In genomic region chr7:75866497-75867389, GRCh38 we compare ENCODE assay signal across 9 cellular contexts. TPM values are rescaled to one million over a fixed set of nuclear protein-coding genes. Genes with fewer than 3 reads are reported as not detected.
DNase-seq lines count a peak whose midpoint lies in the region; ATAC-seq and TF ChIP-seq lines count a peak whose summit lies in the region.
"Had no signal": no experiment of that assay in that cellular context is flagged by ENCODE, and none has a peak within 500 bp of the region (broad histone marks: within the 10 kb centered on the region; RNA-seq: fewer than 3 reads in every experiment).

No MANE protein-coding gene starts in this region.

- no peak overlapping the region for H2AFZ ChIP-seq in neural cell (ENCODE audit: low read depth, low read length)

- no peak overlapping the region for H3K27ac Mint-ChIP-seq in activated T-helper 17 cell treated with anti-CD3 and anti-CD28 coated beads, Interleukin-2, amount 50 U/mL, for 72 hours
- H3K27ac Mint-ChIP-seq: T-helper 1 cell treated with Interleukin-12 subunit alpha and Interleukin-12 subunit beta and Interleukin-4 antibody, amounts not matched to agents 30 μg/mL and 1 μg/mL, for 36 hours had no signal

- no peak overlapping the region for H3K4me3 Mint-ChIP-seq in activated T-helper 17 cell treated with anti-CD3 and anti-CD28 coated beads, Interleukin-2, amount 50 U/mL, for 72 hours
- H3K4me3 Mint-ChIP-seq: T-helper 1 cell treated with Interleukin-12 subunit alpha and Interleukin-12 subunit beta and Interleukin-4 antibody, amounts not matched to agents 30 μg/mL and 1 μg/mL, for 36 hours had no signal

- H3K36me3 ChIP-seq in NT2/D1 (ENCODE audit: insufficient read depth, insufficient read length, low read length) (no peaks in the 10 kb centered on the region), neural cell (ENCODE audit: insufficient read depth, low read length) (no peaks in the 10 kb centered on the region)

- TF ChIP-seq RAD21 in neural cell (conservative IDR thresholded peaks at IDR 0.05) = peak; percentile 61

- H3K9me2 ChIP-seq in neural cell (ENCODE audit: insufficient read depth, low read length) = no peaks in the 10 kb centered on the region

- no peaks in the 10 kb centered on the region for H3K79me2 ChIP-seq in neural cell (replicated peaks; ENCODE audit: insufficient read depth, low read length)

- H3K27me3 ChIP-seq in NT2/D1 (ENCODE audit: insufficient read depth, insufficient read length) (no peaks in the 10 kb centered on the region), neural cell (ENCODE audit: insufficient read depth, low read depth, low read length) (no peaks in the 10 kb centered on the region)

- H3K27me3 Mint-ChIP-seq in activated T-helper 17 cell treated with anti-CD3 and anti-CD28 coated beads, Interleukin-2, amount 50 U/mL, for 72 hours = peaks cover 6% of the 10 kb centered on the region

- peaks cover 3% of the 10 kb centered on the region for H3K4me1 ChIP-seq in NT2/D1 (ENCODE audit: insufficient read depth, insufficient read length)

- no peak overlapping the region for H3K27ac ChIP-seq in neural cell (ENCODE audit: low read length)

- no peaks in the 10 kb centered on the region for H3K36me3 Mint-ChIP-seq in activated T-helper 17 cell treated with anti-CD3 and anti-CD28 coated beads, Interleukin-2, amount 50 U/mL, for 72 hours (ENCODE audit: low read depth)

- ATAC-seq in activated T-helper 17 cell treated with anti-CD3 and anti-CD28 coated beads, Interleukin-2, amount 50 U/mL, for 72 hours (replicated peaks) = peak; percentile 55
- no peak for ATAC-seq in GM19035 (IDR thresholded peaks at IDR 0.05; ENCODE audit: unreplicated experiment)

- no peaks in the 10 kb centered on the region for H4K20me1 ChIP-seq in neural cell (ENCODE audit: insufficient read depth)

- H3K9me3 Mint-ChIP-seq in activated T-helper 17 cell treated with anti-CD3 and anti-CD28 coated beads, Interleukin-2, amount 50 U/mL, for 72 hours = no peaks in the 10 kb centered on the region
- H3K9me3 Mint-ChIP-seq: T-helper 1 cell treated with Interleukin-12 subunit alpha and Interleukin-12 subunit beta and Interleukin-4 antibody, amounts not matched to agents 30 μg/mL and 1 μg/mL, for 36 hours had no signal

- H3K9me3 ChIP-seq in NT2/D1 (ENCODE audit: insufficient read depth, low read length) = no peaks in the 10 kb centered on the region
- no peaks in the 10 kb centered on the region for H3K9me3 ChIP-seq in neural cell (ENCODE audit: low read length)

- DNase-seq in DMS114 treated with DMSO at 0.1 percent for 48 hours (lab: John Stamatoyannopoulos, UW; ENCODE audit: unreplicated experiment) (peak; percentile 40), HT-29 (ENCODE audit: low spot score) (peak; percentile 71), NT2/D1 (ENCODE audit: low read depth, low spot score) (peak; percentile 64), fibroblast of pulmonary artery (ENCODE audit: low read depth) (peak; percentile 80), kidney glomerular epithelial cell (lab: John Stamatoyannopoulos, UW) (no peak)

- H3K9ac ChIP-seq in NT2/D1 (ENCODE audit: insufficient read length, low read depth) = no peak overlapping the region
- no peak overlapping the region for H3K9ac ChIP-seq in neural cell (ENCODE audit: low read length)

- H3K4me2 ChIP-seq in neural cell (ENCODE audit: low read length) = no peak overlapping the region

- H3K4me1 Mint-ChIP-seq in activated T-helper 17 cell treated with anti-CD3 and anti-CD28 coated beads, Interleukin-2, amount 50 U/mL, for 72 hours = peaks cover 8% of the 10 kb centered on the region

- TF ChIP-seq EP300 in neural cell (conservative IDR thresholded peaks at IDR 0.05; ENCODE audit: poor library complexity, severe bottlenecking) = no peak

- H3F3A ChIP-seq in neural cell (ENCODE audit: insufficient read depth, low read length, poor library complexity, severe bottlenecking) = no peaks in the 10 kb centered on the region

- H3K4me3 ChIP-seq in NT2/D1 (ENCODE audit: insufficient read length, low read depth) (no peak overlapping the region), fibroblast of pulmonary artery (replicated peaks; ENCODE audit: low read depth, low read length) (no peak overlapping the region), neural cell (ENCODE audit: low read length) (no peak overlapping the region)

- TF ChIP-seq CTCF in fibroblast of pulmonary artery (IDR thresholded peaks at IDR 0.05; ENCODE audit: low read length, missing control alignments) (peak; percentile 99), neural cell (IDR thresholded peaks at IDR 0.05; ENCODE audit: poor library complexity, severe bottlenecking) (peak; percentile 56)

TF ChIP-seq in neural cell, 6 proteins besides CTCF, POLR2A, EP300 and RAD21:
- no peak for TF ChIP-seq TAF1 (IDR thresholded peaks at IDR 0.05; ENCODE audit: low read depth)
- TF ChIP-seq EZH2 (IDR thresholded peaks at IDR 0.05; ENCODE audit: borderline replicate concordance, insufficient read depth, low read length, poor library complexity, severe bottlenecking) = no peak
- no peak for TF ChIP-seq POLR2AphosphoS5 (IDR thresholded peaks at IDR 0.05)
- peak; percentile 69 for TF ChIP-seq SMC3 (conservative IDR thresholded peaks at IDR 0.05; ENCODE audit: poor library complexity)
- no peak for TF ChIP-seq MXI1 (conservative IDR thresholded peaks at IDR 0.05; ENCODE audit: poor library complexity, severe bottlenecking)
- TF ChIP-seq REST (IDR thresholded peaks at IDR 0.05; ENCODE audit: borderline replicate concordance) = no peak

RNA-seq across cellular contexts. Expression of gene RHBDD2, which starts 12.1 kb away (rescaled TPM):
- total RNA-seq in HT-29 (2014; rRNA removed; shearing (Covaris generic)) = 53.8 and 58.7 TPM in 2 replicates
- total RNA-seq in activated T-helper 17 cell treated with anti-CD3 and anti-CD28 coated beads, Interleukin-2, amount 50 U/mL, for 72 hours = 10 to 100 TPM; 16.5 to 19.3 TPM
- polyA plus RNA-seq in neural cell = 76.4 and 82.1 TPM in 2 replicates
- 76.4 and 85.5 TPM in 2 replicates for polyA minus RNA-seq in neural cell

RNA-seq across cellular contexts. Expression of gene POR, which starts 48.2 kb away (rescaled TPM):
- 222 and 263 TPM in 2 replicates for total RNA-seq in HT-29 (2014; rRNA removed; shearing (Covaris generic))
- total RNA-seq in activated T-helper 17 cell treated with anti-CD3 and anti-CD28 coated beads, Interleukin-2, amount 50 U/mL, for 72 hours = 10 to 100 TPM; 24.4 to 53.7 TPM
- 61.2 and 90.9 TPM in 2 replicates for polyA plus RNA-seq in neural cell
- polyA minus RNA-seq in neural cell = 78.3 and 103 TPM in 2 replicates

RNA-seq across cellular contexts. Expression of gene CCL24, which starts 53.1 kb away (rescaled TPM):
- not detected in 2 replicates for total RNA-seq in HT-29 (2014; rRNA removed; shearing (Covaris generic))
- not detected for total RNA-seq in activated T-helper 17 cell treated with anti-CD3 and anti-CD28 coated beads, Interleukin-2, amount 50 U/mL, for 72 hours
- not detected in 2 replicates for polyA plus RNA-seq in neural cell
- not detected in 2 replicates for polyA minus RNA-seq in neural cell
